In the genomic region with DNA sequence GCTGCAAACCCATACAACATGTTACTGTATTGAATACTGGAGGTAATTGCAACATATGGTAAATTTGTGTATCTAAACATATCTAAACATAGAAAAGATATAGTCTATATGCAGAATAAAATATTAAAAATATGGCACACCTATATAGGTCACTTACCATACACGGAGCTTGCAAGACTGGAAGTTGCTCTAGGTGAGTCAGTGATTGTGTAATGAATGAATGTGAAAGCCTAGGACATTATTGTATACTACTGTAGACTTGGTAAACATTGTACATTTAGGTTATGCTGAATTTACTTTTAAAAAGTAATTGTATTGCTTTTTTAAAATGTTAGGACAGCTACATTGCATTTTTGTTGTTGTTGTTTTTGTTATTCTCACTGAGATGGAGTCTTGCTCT, we compare ENCODE assay signal across 17 cellular contexts.
DNase-seq lines count a peak whose midpoint lies in the region; ATAC-seq and TF ChIP-seq lines count a peak whose summit lies in the region.
"Had no signal": no experiment of that assay in that cellular context is flagged by ENCODE, and none has a peak within 500 bp of the region (broad histone marks: within the 10 kb centered on the region; RNA-seq: fewer than 3 reads in every experiment).

No MANE protein-coding gene starts in this region.

- TF ChIP-seq CTCF in RWPE2 (IDR thresholded peaks at IDR 0.05; ENCODE audit: poor library complexity, severe bottlenecking), result no peak
- TF ChIP-seq CTCF in mammary epithelial cell (conservative IDR thresholded peaks at IDR 0.05 in 1 of 2, IDR thresholded peaks at IDR 0.05 in 1 of 2; ENCODE audit: extremely low read depth in 1 of 2, insufficient read depth in 1 of 2, low read depth in 1 of 2, low read length in 2 of 2), result no peak

- no peak overlapping the region for H3K9ac ChIP-seq in mammary epithelial cell (ENCODE audit: insufficient read depth, low read length)
- H3K9ac ChIP-seq: BLaER1, GM23248 had no signal

- H3K36me3 ChIP-seq in RWPE2 (ENCODE audit: low read depth) (no peaks in the 10 kb centered on the region), mammary epithelial cell (ENCODE audit: insufficient read depth, low read length) (no peaks in the 10 kb centered on the region)
- H3K36me3 ChIP-seq: BLaER1 had no signal

- no peak overlapping the region for H2AFZ ChIP-seq in mammary epithelial cell (ENCODE audit: low read depth, low read length)
- H2AFZ ChIP-seq: GM23248 had no signal

- H3K9me3 ChIP-seq in RWPE2 (ENCODE audit: severe bottlenecking) (no peaks in the 10 kb centered on the region), mammary epithelial cell (replicated peaks; ENCODE audit: insufficient read depth, low read length) (peaks cover 2% of the 10 kb centered on the region)
- H3K9me3 ChIP-seq: Caco-2 had no signal

- dilution Hi-C loops in mammary epithelial cell (cut with HindIII; ENCODE audit: low sequenced_read_pairs), result loop anchor here (10.0 kb wide), 1 partner anchor 74 kb away; no protein-coding TSS in a partner anchor

- H3K27ac ChIP-seq in RWPE2 (ENCODE audit: poor library complexity, severe bottlenecking) (no peak overlapping the region), mammary epithelial cell (ENCODE audit: insufficient read depth, low read depth, low read length) (no peak overlapping the region), epithelial cell of prostate (no peak overlapping the region)
- H3K27ac ChIP-seq: BLaER1, C4-2B, GM23248 had no signal

- H3K4me2 ChIP-seq in mammary epithelial cell (ENCODE audit: insufficient read depth, low read depth, low read length), result no peak overlapping the region
- H3K4me2 ChIP-seq: BLaER1 had no signal

- 43% methylated on average over 1 of the region's 1 CpG for WGBS in mammary epithelial cell (ENCODE audit: low coverage, missing lambda C conversion rate)

- ATAC-seq in RWPE2 (ENCODE audit: low read depth) (peak; percentile 73; the same call in 2 of the 3 replicates), GM18858 (IDR thresholded peaks at IDR 0.05; ENCODE audit: unreplicated experiment) (no peak)
- ATAC-seq: CD8-positive, alpha-beta T cell; HCT116 had no signal

- H3K27me3 ChIP-seq in RWPE2 (ENCODE audit: insufficient read depth, poor library complexity, severe bottlenecking) (no peaks in the 10 kb centered on the region), mammary epithelial cell (ENCODE audit: insufficient read depth, low read length) (no peaks in the 10 kb centered on the region)
- H3K27me3 ChIP-seq: BLaER1 had no signal

- BruUV-seq in mammary epithelial cell (replicated peaks; lab: Mats Ljungman, UMichigan), result no TSS peak

- H3K4me3 ChIP-seq in RWPE2 (ENCODE audit: severe bottlenecking) (no peak overlapping the region), mammary epithelial cell (replicated peaks in 1 of 3; ENCODE audit: insufficient read depth in 1 of 3, low read depth in 2 of 3, low read length in 3 of 3) (no peak overlapping the region)
- H3K4me3 ChIP-seq: BLaER1, GM23248 had no signal

- DNase-seq in RWPE2 (ENCODE audit: low spot score) (no peak), mammary epithelial cell (peak; percentile 30), epithelial cell of prostate (ENCODE audit: low read depth, low spot score) (peak; percentile 6), Ammon's horn (ENCODE audit: low spot score) (no peak), RPMI8226 (no peak)
- DNase-seq: Caco-2; CD4-positive, CD25-positive, alpha-beta regulatory T cell; CD8-positive, alpha-beta T cell; DMS153; DND-41; GM23248; H9; HFFc6 had no signal

- H3K4me1 ChIP-seq in RWPE2 (ENCODE audit: insufficient read depth, poor library complexity, severe bottlenecking) (no peaks in the 10 kb centered on the region), mammary epithelial cell (ENCODE audit: insufficient read depth, low read length) (no peaks in the 10 kb centered on the region)
- H3K4me1 ChIP-seq: BLaER1, Caco-2 had no signal

- no peaks in the 10 kb centered on the region for H4K20me1 ChIP-seq in mammary epithelial cell (ENCODE audit: insufficient read depth, low read length)
- H4K20me1 ChIP-seq: BLaER1 had no signal

- H3K79me2 ChIP-seq in mammary epithelial cell (ENCODE audit: insufficient read depth, low read length), result no peaks in the 10 kb centered on the region

- intact Hi-C loops in mammary epithelial cell (cut with micrococcal nuclease), result no loop called here

- CTCF ChIA-PET in mammary epithelial cell (lab: Charles Lee; ENCODE audit: low non-redundant PET), result no interaction called here

- in situ Hi-C loops in mammary epithelial cell (cut with MboI; ENCODE audit: low sequenced_read_pairs in 2 of 2), result no loop called here

Comparison
In these comparisons a context has a peak if more than half of its experiments do, and no peak if none do; other contexts are left out.
1. DNase-seq: peak in mammary epithelial cell (single experiment) and epithelial cell of prostate (single experiment); none in RWPE2 (single experiment), Ammon's horn (single experiment) and RPMI8226 (single experiment).